ENCODE assay signal across 31 cellular contexts in the genomic region with DNA sequence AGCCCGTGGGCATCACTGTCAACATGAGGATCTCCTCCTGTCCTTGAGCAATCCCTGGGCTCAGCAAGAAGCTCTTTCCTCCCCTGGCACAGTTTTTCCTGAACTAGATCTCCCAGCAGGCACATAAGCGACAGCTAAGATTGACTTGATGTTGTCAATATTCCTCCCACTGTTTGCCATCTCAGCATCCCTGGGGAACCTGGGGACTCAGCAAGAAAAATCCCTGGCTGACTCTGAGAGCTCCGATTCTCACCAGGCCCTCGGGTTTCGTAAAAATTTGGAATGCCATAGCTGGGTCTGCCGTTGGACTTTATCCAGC.
"Had no signal": no experiment of that assay in that cellular context is flagged by ENCODE, and none has a peak within 500 bp of the region (broad histone marks: within the 10 kb centered on the region; RNA-seq: fewer than 3 reads in every experiment).

No MANE protein-coding gene starts in this region.

- H3K4me3 ChIP-seq: adrenal gland, body of pancreas, breast epithelium, PC-9 had no signal

- H3K4me1 ChIP-seq: adrenal gland, body of pancreas, breast epithelium had no signal

- H3K27ac ChIP-seq: adrenal gland, body of pancreas, breast epithelium, PC-9, RWPE1, WERI-Rb-1 had no signal

- FAIRE-seq: astrocyte, RCC 7860 had no signal

- H2AFZ ChIP-seq: PC-9 had no signal

- H3K27me3 ChIP-seq: adrenal gland, body of pancreas had no signal

- H3K4me2 ChIP-seq: PC-9 had no signal

- H3K9me3 ChIP-seq: adrenal gland, body of pancreas, breast epithelium had no signal

- ATAC-seq: activated naive CD4-positive, alpha-beta T cell treated with anti-CD3 and anti-CD28 coated beads, Interleukin-2, amount 50 U/mL, for 72 hours; body of pancreas; Right ventricle myocardium inferior; SK-N-SH treated with all-trans-retinoic acid at 6 μM for 48 hours had no signal

- H3K36me3 ChIP-seq: adrenal gland, breast epithelium, WERI-Rb-1 had no signal

- DNase-seq: activated CD4-positive, alpha-beta memory T cell treated with anti-CD3 and anti-CD28 coated beads, Interleukin-2, amount 10 ng/mL, durations not matched to agents 7 days and 5 days; activated CD4-positive, alpha-beta T cell treated with anti-CD3 and anti-CD28 coated beads for 1 hour; activated CD4-positive, alpha-beta T cell treated with anti-CD3 and anti-CD28 coated beads for 48 hours; activated CD4-positive, CD25-positive, alpha-beta regulatory T cell; activated gamma-delta T cell treated with Interleukin-2 at 50 U/mL for 16 hours; activated naive CD4-positive, alpha-beta T cell treated with anti-CD3 and anti-CD28 coated beads for 36 hours; activated T-cell treated with anti-CD3 and anti-CD28 coated beads, Interleukin-2, amount 50 U/mL, for 24 hours; adrenal gland; body of pancreas; NCI-H1092 treated with DMSO at 0.1 percent for 48 hours; NCI-H1417; NCI-H146; NCI-H187; NCI-H2029 treated with DMSO at 0.1 percent for 48 hours; NCI-H510A; NCI-H526; NCI-H748 treated with DMSO at 0.1 percent for 48 hours; NK-92 treated with Interleukin-12 subunit alpha and Interleukin-12 subunit beta, amount 100 ng/mL, for 24 hours; PC-9; SIG-M5; T-helper 1 cell; T-helper 2 cell; T-helper 9 cell; WERI-Rb-1 had no signal
